Comparison of ENCODE assay signal across 19 cellular contexts in the genomic region with DNA sequence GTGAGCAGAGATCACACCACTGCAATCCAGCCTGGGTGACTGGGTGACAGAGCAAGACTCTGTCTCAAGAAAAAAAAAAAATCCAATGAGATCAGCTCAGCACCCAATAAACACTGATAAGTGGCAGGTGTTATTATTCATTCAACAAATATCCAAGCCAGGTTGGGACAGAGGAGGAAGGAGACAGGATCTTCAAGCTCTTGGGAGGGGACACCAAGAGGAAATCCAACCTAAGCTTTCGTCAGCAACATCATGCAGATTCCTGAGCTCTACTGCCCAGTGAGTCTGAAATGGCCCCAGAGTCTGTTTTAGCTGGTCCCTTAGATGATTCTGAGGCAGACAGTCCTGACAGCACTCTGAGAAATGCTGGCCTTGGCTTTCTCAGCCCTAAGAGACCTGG. TPM values are rescaled to one million over a fixed set of nuclear protein-coding genes. Genes with fewer than 3 reads are reported as not detected.
A peak's percentile ranks its signal among the peaks of the same experiment; 100 is the strongest.
DNase-seq lines count a peak whose midpoint lies in the region; ATAC-seq and TF ChIP-seq lines count a peak whose summit lies in the region.
"Had no signal": no experiment of that assay in that cellular context is flagged by ENCODE, and none has a peak within 500 bp of the region (broad histone marks: within the 10 kb centered on the region; RNA-seq: fewer than 3 reads in every experiment).

No MANE protein-coding gene starts in this region.

- H4K20me1 ChIP-seq in PC-3 (ENCODE audit: low read length), result no peaks in the 10 kb centered on the region

- no peaks in the 10 kb centered on the region for H3K27me3 Mint-ChIP-seq in activated T-cell treated with anti-CD3 and anti-CD28 coated beads, Interleukin-2, amount 50 U/mL, for 24 hours
- H3K27me3 Mint-ChIP-seq in osteocyte (ENCODE audit: unreplicated experiment), result no peaks in the 10 kb centered on the region

- no peaks in the 10 kb centered on the region for H3K4me1 ChIP-seq in PC-3 (ENCODE audit: insufficient read depth, low read length)
- H3K4me1 ChIP-seq: SJCRH30 had no signal

- POLR2A ChIA-PET in PC-3 (lab: Charles Lee; ENCODE audit: unreplicated experiment), result no interaction called here

- no peak overlapping the region for H3K4me3 Mint-ChIP-seq in activated T-cell treated with anti-CD3 and anti-CD28 coated beads, Interleukin-2, amount 50 U/mL, for 24 hours
- H3K4me3 Mint-ChIP-seq in stimulated activated effector memory CD8-positive, alpha-beta T cell treated with anti-CD3 and anti-CD28 coated beads, Interleukin-12 subunit alpha, Interleukin-12 subunit beta, amount 100 ng/mL, for 72 hours, result no peak overlapping the region
- H3K4me3 Mint-ChIP-seq in osteocyte (ENCODE audit: unreplicated experiment), result no peak overlapping the region

- peak overlapping the region; percentile 37 for H3K27ac Mint-ChIP-seq in activated T-cell treated with anti-CD3 and anti-CD28 coated beads, Interleukin-2, amount 50 U/mL, for 24 hours
- peak overlapping the region; percentile 20 for H3K27ac Mint-ChIP-seq in stimulated activated effector memory CD8-positive, alpha-beta T cell treated with anti-CD3 and anti-CD28 coated beads, Interleukin-12 subunit alpha, Interleukin-12 subunit beta, amount 100 ng/mL, for 72 hours
- no peak overlapping the region for H3K27ac Mint-ChIP-seq in osteocyte (ENCODE audit: unreplicated experiment)

- no peaks in the 10 kb centered on the region for H3F3A ChIP-seq in PC-3 (ENCODE audit: low read length, unreplicated experiment)

- intact Hi-C loops in PC-3 (cut with micrococcal nuclease), result no loop called here

- no peak for DNase-seq in activated T-cell treated with anti-CD3 and anti-CD28 coated beads, Interleukin-2, amount 50 U/mL, for 24 hours
- no peak for DNase-seq in activated T-cell treated with anti-CD3 and anti-CD28 coated beads, Interleukin-2, amount 50 U/mL, for 1 hour
- DNase-seq in PC-3 (peak; percentile 16), osteocyte (ENCODE audit: extremely low spot score, unreplicated experiment) (no peak)
- no peak for DNase-seq in stimulated activated effector memory CD8-positive, alpha-beta T cell treated with anti-CD3 and anti-CD28 coated beads, Interleukin-12 subunit alpha, Interleukin-12 subunit beta, amount 100 ng/mL, for 72 hours (ENCODE audit: low spot score in 2 of 2)
- DNase-seq in stimulated activated CD4-positive, alpha-beta T cell treated with anti-CD3 and anti-CD28 coated beads, Interleukin-1b, Interleukin-23, amount 100 ng/mL, for 48 hours, result no peak
- DNase-seq: DMS79, GOT3, NCI-H1436, NCI-H1930, NCI-H345, NCI-H524 treated with DMSO at 0.1 percent for 48 hours, SJCRH30 had no signal

- H3K9me3 Mint-ChIP-seq in activated T-cell treated with anti-CD3 and anti-CD28 coated beads, Interleukin-2, amount 50 U/mL, for 24 hours, result no peaks in the 10 kb centered on the region
- H3K9me3 Mint-ChIP-seq in stimulated activated effector memory CD8-positive, alpha-beta T cell treated with anti-CD3 and anti-CD28 coated beads, Interleukin-12 subunit alpha, Interleukin-12 subunit beta, amount 100 ng/mL, for 72 hours, result no peaks in the 10 kb centered on the region
- H3K9me3 Mint-ChIP-seq in osteocyte (ENCODE audit: unreplicated experiment), result no peaks in the 10 kb centered on the region

- H3K27me3 ChIP-seq in PC-3 (ENCODE audit: low read length), result no peaks in the 10 kb centered on the region
- H3K27me3 ChIP-seq: SJCRH30 had no signal

- TF ChIP-seq CTCF in PC-3 (conservative IDR thresholded peaks at IDR 0.05; ENCODE audit: low read depth, low read length), result no peak
- TF ChIP-seq CTCF in osteocyte (IDR thresholded peaks at IDR 0.05), result no peak

- peaks cover 22% of the 10 kb centered on the region for H3K79me2 ChIP-seq in PC-3 (ENCODE audit: low read length)

- no peak for ATAC-seq in PC-3
- peak; percentile 51 for ATAC-seq in esophagus mucosa
- no peak for ATAC-seq in stimulated activated effector memory CD8-positive, alpha-beta T cell treated with anti-CD3 and anti-CD28 coated beads, Interleukin-12 subunit alpha, Interleukin-12 subunit beta, amount 100 ng/mL, for 72 hours
- ATAC-seq in HG03196 (IDR thresholded peaks at IDR 0.05; ENCODE audit: unreplicated experiment), result no peak
- ATAC-seq: HCT116, HepG2 had no signal

- H3K9me3 ChIP-seq in PC-3 (ENCODE audit: low read length), result peaks cover 6% of the 10 kb centered on the region; the same call in 1 of the 2 replicates

- H3K4me1 Mint-ChIP-seq in activated T-cell treated with anti-CD3 and anti-CD28 coated beads, Interleukin-2, amount 50 U/mL, for 24 hours (ENCODE audit: low read depth), result peaks cover 35% of the 10 kb centered on the region
- H3K4me1 Mint-ChIP-seq in stimulated activated effector memory CD8-positive, alpha-beta T cell treated with anti-CD3 and anti-CD28 coated beads, Interleukin-12 subunit alpha, Interleukin-12 subunit beta, amount 100 ng/mL, for 72 hours, result peaks cover 22% of the 10 kb centered on the region
- H3K4me1 Mint-ChIP-seq in osteocyte (ENCODE audit: unreplicated experiment), result peaks cover 10% of the 10 kb centered on the region

- CTCF ChIA-PET in PC-3 (lab: Charles Lee), result no interaction called here

- H3K36me3 Mint-ChIP-seq in activated T-cell treated with anti-CD3 and anti-CD28 coated beads, Interleukin-2, amount 50 U/mL, for 24 hours (ENCODE audit: low read depth), result peaks cover 42% of the 10 kb centered on the region
- peaks cover 5% of the 10 kb centered on the region for H3K36me3 Mint-ChIP-seq in stimulated activated effector memory CD8-positive, alpha-beta T cell treated with anti-CD3 and anti-CD28 coated beads, Interleukin-12 subunit alpha, Interleukin-12 subunit beta, amount 100 ng/mL, for 72 hours
- no peaks in the 10 kb centered on the region for H3K36me3 Mint-ChIP-seq in osteocyte (ENCODE audit: unreplicated experiment)

- no peak overlapping the region for H2AFZ ChIP-seq in PC-3 (ENCODE audit: low read length)

- H3K27ac ChIP-seq in PC-3 (ENCODE audit: low read length), result no peak overlapping the region
- H3K27ac ChIP-seq: 22Rv1, SJCRH30 had no signal

- BruUV-seq in PC-3 (replicated peaks; lab: Mats Ljungman, UMichigan), result no TSS peak

- H3K9me2 ChIP-seq in PC-3 (replicated peaks; ENCODE audit: low read length), result no peaks in the 10 kb centered on the region

- H3K9ac ChIP-seq in PC-3 (ENCODE audit: low read length), result no peak overlapping the region

- H3K36me3 ChIP-seq in PC-3 (ENCODE audit: low read depth, low read length), result peaks cover 17% of the 10 kb centered on the region

- no peak overlapping the region for H3K4me2 ChIP-seq in PC-3 (ENCODE audit: low read length)

- no peak overlapping the region for H3K4me3 ChIP-seq in PC-3 (ENCODE audit: low read length)
- H3K4me3 ChIP-seq: SJCRH30 had no signal

RNA-seq across cellular contexts. Expression of a gene that starts 7.7 kb away (rescaled TPM):
- total RNA-seq in PC-3 (2014; rRNA removed) (7.5 and 9.2 TPM in 2 replicates), esophagus mucosa (8.3 TPM), osteocyte (12.3 and 15.7 TPM in 2 replicates)

RNA-seq across cellular contexts. Expression of a gene that starts 29.5 kb away (rescaled TPM):
- total RNA-seq in PC-3 (2014; rRNA removed) (not detected in 2 replicates), esophagus mucosa (not detected), osteocyte (not detected in 2 replicates)
- total RNA-seq: HepG2, MCF 10A, SJCRH30 had no signal

RNA-seq across cellular contexts. Expression of a gene that starts 33.1 kb away (rescaled TPM):
- total RNA-seq in PC-3 (2014; rRNA removed), result 14.2 and 14.7 TPM in 2 replicates
- total RNA-seq in esophagus mucosa, result 1.2 TPM
- total RNA-seq in osteocyte, result 1.8 and 1.9 TPM in 2 replicates

RNA-seq across cellular contexts. Expression of a gene that starts 46.1 kb away (rescaled TPM):
- total RNA-seq in PC-3 (2014; rRNA removed), result 50.8 and 85.2 TPM in 2 replicates
- total RNA-seq in esophagus mucosa, result 18.2 TPM
- total RNA-seq in osteocyte, result 27.4 and 29.3 TPM in 2 replicates
